In genomic region chr5:14242871-14243383, GRCh38 we compare ENCODE assay signal across 14 cellular contexts.
"Had no signal": no experiment of that assay in that cellular context is flagged by ENCODE, and none has a peak within 500 bp of the region (broad histone marks: within the 10 kb centered on the region; RNA-seq: fewer than 3 reads in every experiment).

No MANE protein-coding gene starts in this region.

- H3K4me3 ChIP-seq: breast epithelium, lung, thoracic aorta had no signal

- H3K9me3 ChIP-seq: breast epithelium, neutrophil, thoracic aorta had no signal

- H3K4me1 ChIP-seq: breast epithelium had no signal

- H3K27ac ChIP-seq: breast epithelium, neutrophil, thoracic aorta had no signal

- H3K27me3 ChIP-seq: breast epithelium, neutrophil had no signal

- DNase-seq: activated CD4-positive, CD25-positive, alpha-beta regulatory T cell treated with anti-CD3 and anti-CD28 coated beads, Interleukin-2, amount 50 U/mL, for 72 hours; activated naive CD4-positive, alpha-beta T cell; activated naive CD8-positive, alpha-beta T cell treated with anti-CD3 and anti-CD28 coated beads, Interleukin-2, amount 10 ng/mL, durations not matched to agents 7 days and 5 days; aorta; midbrain; naive B cell; stimulated activated CD4-positive, alpha-beta T cell treated with anti-CD3 and anti-CD28 coated beads, Interleukin-1b, Interleukin-23, amount 100 ng/mL, for 48 hours; T-cell; T-helper 9 cell had no signal

- H3K36me3 Mint-ChIP-seq: activated naive CD8-positive, alpha-beta T cell treated with anti-CD3 and anti-CD28 coated beads, Interleukin-2, amount 10 ng/mL, durations not matched to agents 7 days and 5 days; naive B cell; T-cell had no signal

- H3K27me3 Mint-ChIP-seq: naive B cell had no signal

- H3K27ac Mint-ChIP-seq: activated naive CD8-positive, alpha-beta T cell treated with anti-CD3 and anti-CD28 coated beads, Interleukin-2, amount 10 ng/mL, durations not matched to agents 7 days and 5 days; activated T-helper 1 cell treated with anti-CD3 and anti-CD28 coated beads, Interleukin-12 subunit alpha, Interleukin-12 subunit beta, Interleukin-2, Interleukin-4 antibody, amounts not matched to agents 30 ng/mL and 10 ng/mL and 1 ng/mL, durations not matched to agents 14 hours and 24 hours and 36 hours; T-cell had no signal

- H3K9me3 Mint-ChIP-seq: activated naive CD8-positive, alpha-beta T cell treated with anti-CD3 and anti-CD28 coated beads, Interleukin-2, amount 10 ng/mL, durations not matched to agents 7 days and 5 days; activated T-helper 1 cell treated with anti-CD3 and anti-CD28 coated beads, Interleukin-12 subunit alpha, Interleukin-12 subunit beta, Interleukin-2, Interleukin-4 antibody, amounts not matched to agents 30 ng/mL and 10 ng/mL and 1 ng/mL, durations not matched to agents 14 hours and 24 hours and 36 hours; naive B cell; T-cell had no signal

- H3K36me3 ChIP-seq: breast epithelium, neutrophil, thoracic aorta had no signal

- ATAC-seq: T-cell had no signal

- H3K4me3 Mint-ChIP-seq: activated naive CD8-positive, alpha-beta T cell treated with anti-CD3 and anti-CD28 coated beads, Interleukin-2, amount 10 ng/mL, durations not matched to agents 7 days and 5 days; activated T-helper 1 cell treated with anti-CD3 and anti-CD28 coated beads, Interleukin-12 subunit alpha, Interleukin-12 subunit beta, Interleukin-2, Interleukin-4 antibody, amounts not matched to agents 30 ng/mL and 10 ng/mL and 1 ng/mL, durations not matched to agents 14 hours and 24 hours and 36 hours; T-cell had no signal

- H3K4me1 Mint-ChIP-seq: activated naive CD8-positive, alpha-beta T cell treated with anti-CD3 and anti-CD28 coated beads, Interleukin-2, amount 10 ng/mL, durations not matched to agents 7 days and 5 days; T-cell had no signal
